In the genomic region with DNA sequence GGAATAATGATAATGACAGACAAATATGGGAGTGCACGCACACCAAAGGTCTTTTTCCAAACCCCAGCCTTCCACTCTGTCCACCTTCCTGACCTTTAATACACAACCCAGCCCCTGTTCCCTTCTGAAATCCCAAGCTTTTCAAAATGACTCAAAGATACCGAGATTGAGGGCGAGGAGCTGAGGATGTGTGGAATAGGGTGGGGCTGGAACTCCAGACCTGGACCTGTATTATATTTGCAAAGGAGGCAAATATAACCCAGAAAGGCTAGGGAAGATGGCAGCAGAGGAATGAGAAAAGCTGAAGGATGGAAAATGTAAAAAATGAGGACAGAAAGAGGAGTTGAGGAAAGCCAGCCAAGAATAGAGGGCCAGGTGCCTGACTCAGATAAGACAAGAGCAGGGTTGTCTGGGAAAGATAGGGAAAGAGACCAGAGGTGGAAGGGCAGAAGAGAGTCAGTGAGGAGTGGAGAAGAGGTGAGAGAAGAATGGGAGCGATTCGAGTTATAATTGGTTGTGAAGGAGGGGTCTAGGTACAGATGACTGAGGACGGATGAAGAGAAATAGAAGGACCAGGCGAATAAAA, we compare ENCODE assay signal across 8 cellular contexts. TPM values are rescaled to one million over a fixed set of nuclear protein-coding genes. Genes with fewer than 3 reads are reported as not detected.
DNase-seq lines count a peak whose midpoint lies in the region; ATAC-seq, FAIRE-seq and TF ChIP-seq lines count a peak whose summit lies in the region.

No MANE protein-coding gene starts in this region.

- H3K4ac ChIP-seq in H9 (ENCODE audit: low read depth, low read length) = no peak overlapping the region

- no peak overlapping the region for H4K8ac ChIP-seq in H9 (replicated peaks; ENCODE audit: insufficient read length, low read depth, low read length)

- ATAC-seq in GM18858 (IDR thresholded peaks at IDR 0.05; ENCODE audit: unreplicated experiment) = no peak

- H3K27me3 ChIP-seq in H9 (ENCODE audit: insufficient read depth, low read length) = no peaks in the 10 kb centered on the region
- H3K27me3 ChIP-seq in tibial nerve = no peaks in the 10 kb centered on the region

- H3K27ac ChIP-seq in 22Rv1 = peak overlapping the region; percentile 99
- H3K27ac ChIP-seq in H9 (ENCODE audit: insufficient read length, low read depth, low read length) = no peak overlapping the region
- H3K27ac ChIP-seq in kidney (ENCODE audit: low read depth in 2 of 2, low read length in 2 of 2) = peak overlapping the region; percentile 82 to 83
- peak overlapping the region; percentile 90 to 96 (median 94) for H3K27ac ChIP-seq in tibial nerve

- H3K9ac ChIP-seq in H9 (ENCODE audit: extremely low read depth, insufficient read length, low read length) = no peak overlapping the region
- H3K9ac ChIP-seq in kidney (ENCODE audit: low read length in 2 of 2) = peak overlapping the region; percentile 2 to 59

- no peak for DNase-seq in H9
- no peak for DNase-seq in kidney
- no peak for DNase-seq in tibial nerve (ENCODE audit: low spot score in 2 of 2)
- no peak for DNase-seq in KBM-7
- no peak for DNase-seq in glomerular visceral epithelial cell (ENCODE audit: extremely low spot score)

- peak overlapping the region; percentile 80 to 82 for H3K4me3 Mint-ChIP-seq in H9
- H3K4me3 Mint-ChIP-seq in activated naive CD8-positive, alpha-beta T cell = peak overlapping the region; percentile 87

- no peak overlapping the region for H4K91ac ChIP-seq in H9 (ENCODE audit: insufficient read length, low read depth, low read length)

- WGBS in H9 (ENCODE audit: extremely low coverage, insufficient read length, low lambda C conversion rate) = 100% methylated on average over 2 of the region's 7 CpGs
- 30 to 38% methylated on average over 7 of the region's 7 CpGs for WGBS in tibial nerve, 2 donors

- H3K4me3 ChIP-seq in kidney (ENCODE audit: low read length in 2 of 2) (peak overlapping the region; percentile 69), tibial nerve (peak overlapping the region; percentile 59 to 84 (median 72))

- peaks cover 15% of the 10 kb centered on the region for H3K4me1 ChIP-seq in H9 (ENCODE audit: insufficient read depth, low read length)
- H3K4me1 ChIP-seq in kidney (ENCODE audit: control insufficient read depth in 1 of 2, insufficient read depth in 1 of 2, low read depth in 1 of 2, low read length in 2 of 2) = peaks cover 25 to 30% of the 10 kb centered on the region in 2 donors
- peaks cover 3 to 57% (median 33%) of the 10 kb centered on the region in 4 donors for H3K4me1 ChIP-seq in tibial nerve

- H3K27me3 Mint-ChIP-seq in H9 (ENCODE audit: low read depth) = peaks cover 3% of the 10 kb centered on the region
- peaks cover 16% of the 10 kb centered on the region for H3K27me3 Mint-ChIP-seq in activated naive CD8-positive, alpha-beta T cell

- H3K36me3 ChIP-seq in kidney (ENCODE audit: control insufficient read depth in 1 of 2, insufficient read depth in 2 of 2, low read length in 2 of 2) (peaks cover 0 to 2% of the 10 kb centered on the region in 2 donors), tibial nerve (peaks cover 0 to 10% (median 0%) of the 10 kb centered on the region in 3 donors)

- H2BK12ac ChIP-seq in H9 (ENCODE audit: insufficient read length, low read depth, low read length) = no peak overlapping the region

- no peak overlapping the region for H2BK15ac ChIP-seq in H9 (ENCODE audit: low read depth, low read length)

- peak overlapping the region; percentile 16; the same call in 1 of the 2 replicates for H3K14ac ChIP-seq in H9 (ENCODE audit: insufficient read depth, low read length)

- in situ Hi-C loops in KBM-7 (cut with MboI; ENCODE audit: low pct_unique_long_range_greater_than_20kb, low sequenced_read_pairs) = no loop called here

- no peak overlapping the region for H2BK20ac ChIP-seq in H9 (ENCODE audit: low read depth, low read length, poor library complexity, severe bottlenecking)

- H3K23me2 ChIP-seq in H9 (ENCODE audit: insufficient read length, low read depth, low read length, poor library complexity, severe bottlenecking) = peaks cover 27% of the 10 kb centered on the region

- TF ChIP-seq CTCF in 22Rv1 (IDR thresholded peaks at IDR 0.05) (no peak), H9 (conservative IDR thresholded peaks at IDR 0.05) (no peak), kidney (IDR thresholded peaks at IDR 0.05; ENCODE audit: borderline replicate concordance, extremely low read depth, insufficient read depth) (no peak), tibial nerve (IDR thresholded peaks at IDR 0.05) (no peak)

- H3K23ac ChIP-seq in H9 (ENCODE audit: insufficient read length, low read depth, low read length) = no peak overlapping the region

- FAIRE-seq in kidney (lab: Jason Lieb, UNC) = no peak

- intact Hi-C loops in kidney (cut with DNase I) = no loop called here

- H3K18ac ChIP-seq in H9 (ENCODE audit: insufficient read length, low read depth, low read length) = no peak overlapping the region

- H4K20me1 ChIP-seq in H9 (ENCODE audit: control insufficient read depth, insufficient read depth, insufficient read length) = no peaks in the 10 kb centered on the region

- no peak overlapping the region for H3T11ph ChIP-seq in H9 (ENCODE audit: low read length)

- no peak overlapping the region for H2BK5ac ChIP-seq in H9 (ENCODE audit: insufficient read length, low read length)

- peaks cover 48 to 65% of the 10 kb centered on the region in 2 experiments for H3K4me1 Mint-ChIP-seq in H9
- H3K4me1 Mint-ChIP-seq in activated naive CD8-positive, alpha-beta T cell (ENCODE audit: low read depth) = peaks cover 22% of the 10 kb centered on the region

- H2BK120ac ChIP-seq in H9 (ENCODE audit: low read depth, low read length, poor library complexity, severe bottlenecking) = no peak overlapping the region

- H2AFZ ChIP-seq in H9 (ENCODE audit: low read length) = no peak overlapping the region

- H3K27ac Mint-ChIP-seq in H9 = peak overlapping the region; percentile 53 to 78 (median 76); a peak in 6 of 7 replicates
- no peak overlapping the region for H3K27ac Mint-ChIP-seq in activated naive CD8-positive, alpha-beta T cell

- peak overlapping the region; percentile 64 for H3K4me2 ChIP-seq in H9 (ENCODE audit: insufficient read depth, insufficient read length, low read length)

- peaks cover 11% of the 10 kb centered on the region; the same call in 1 of the 2 replicates for H3K79me2 ChIP-seq in H9 (ENCODE audit: insufficient read depth, low read length)

- no peaks in the 10 kb centered on the region for H3K9me3 Mint-ChIP-seq in H9
- H3K9me3 Mint-ChIP-seq in activated naive CD8-positive, alpha-beta T cell (ENCODE audit: low read depth) = no peaks in the 10 kb centered on the region

- H3K9me3 ChIP-seq in H9 (ENCODE audit: control insufficient read depth, low read depth, low read length) = no peaks in the 10 kb centered on the region
- H3K9me3 ChIP-seq in kidney (ENCODE audit: control insufficient read depth in 1 of 2, low read length in 2 of 2) = no peaks in the 10 kb centered on the region
- H3K9me3 ChIP-seq in tibial nerve = no peaks in the 10 kb centered on the region

- H4K5ac ChIP-seq in H9 (ENCODE audit: insufficient read length, low read depth, low read length) = no peak overlapping the region

- TF ChIP-seq POLR2A in tibial nerve (IDR thresholded peaks at IDR 0.05) = no peak

- TF ChIP-seq EP300 in tibial nerve (IDR thresholded peaks at IDR 0.05) = no peak

- no peak overlapping the region for H2AK5ac ChIP-seq in H9 (ENCODE audit: insufficient read length, low read length)

- no peaks in the 10 kb centered on the region for H3K79me1 ChIP-seq in H9 (ENCODE audit: insufficient read depth, low read depth, low read length, poor library complexity, severe bottlenecking)

- H3K36me3 Mint-ChIP-seq in H9 (ENCODE audit: insufficient read depth in 1 of 3, low read depth in 3 of 3) = peaks cover 12 to 14% (median 12%) of the 10 kb centered on the region in 3 experiments
- H3K36me3 Mint-ChIP-seq in activated naive CD8-positive, alpha-beta T cell = peaks cover 3% of the 10 kb centered on the region

- H3K56ac ChIP-seq in H9 (ENCODE audit: insufficient read length, low read depth, low read length) = no peak overlapping the region

RNA-seq across cellular contexts. Expression of gene PTMS, which starts 1.0 kb away (rescaled TPM):
- total RNA-seq in H9 (2021) = 422 and 438 TPM in 2 replicates
- 269 TPM for total RNA-seq in kidney
- polyA plus RNA-seq in kidney (ENCODE audit: insufficient read depth, low read depth, low replicate concordance) = 590 TPM
- 100 to 1,000 TPM; 112 to 225 (median 174) TPM for total RNA-seq in tibial nerve

RNA-seq across cellular contexts. Expression of gene LAG3, which starts 7.2 kb away (rescaled TPM):
- total RNA-seq in H9 (2021) (1.7 and 2.2 TPM in 2 replicates), kidney (1.3 TPM), tibial nerve (1 to 10 TPM; 1.2 to 4.0 (median 2.9) TPM)
- polyA plus RNA-seq in kidney (ENCODE audit: insufficient read depth, low read depth, low replicate concordance) = not detected

RNA-seq across cellular contexts. Expression of gene MLF2, which starts 12.2 kb away (rescaled TPM):
- total RNA-seq in H9 (2021) (244 and 258 TPM in 2 replicates), kidney (141 TPM), tibial nerve (100 to 1,000 TPM; 103 to 205 (median 133) TPM)
- polyA plus RNA-seq in kidney (ENCODE audit: insufficient read depth, low read depth, low replicate concordance) = 289 TPM

RNA-seq across cellular contexts. Expression of gene CD4, which starts 24.2 kb away (rescaled TPM):
- total RNA-seq in H9 (2021) (0.88 and 1.1 TPM in 2 replicates), kidney (38.1 TPM), tibial nerve (10 to 100 TPM in 1 of 4 donors, 1 to 10 TPM in 3; 7.5 to 12.6 (median 8.9) TPM)
- 12.2 TPM for polyA plus RNA-seq in kidney (ENCODE audit: insufficient read depth, low read depth, low replicate concordance)

RNA-seq across cellular contexts. Expression of gene COPS7A, which starts 41.3 kb away (rescaled TPM):
- total RNA-seq in H9 (2021) = 34.2 and 35.9 TPM in 2 replicates
- 71.9 TPM for total RNA-seq in kidney
- 94.1 TPM for polyA plus RNA-seq in kidney (ENCODE audit: insufficient read depth, low read depth, low replicate concordance)
- total RNA-seq in tibial nerve = 10 to 100 TPM; 46.9 to 74.4 (median 70.0) TPM
